1 cellular context compared by ENCODE assay signal in genomic region chr1:7971024-7971423, GRCh38.
TF ChIP-seq lines count a peak whose summit lies in the region.

No MANE protein-coding gene starts in this region.

TF ChIP-seq in HepG2, 621 proteins besides CTCF, POLR2A, EP300 and RAD21:
- TF ChIP-seq GTF3A (CRISPR knock-in tag; conservative IDR thresholded peaks at IDR 0.05) (no peak), ZNF800 (CRISPR knock-in tag; IDR thresholded peaks at IDR 0.05) (no peak), ZNF609 (CRISPR knock-in tag; IDR thresholded peaks at IDR 0.05; ENCODE audit: borderline replicate concordance) (no peak), IKZF1 (IDR thresholded peaks at IDR 0.05) (no peak), HDAC2 (CRISPR knock-in tag; IDR thresholded peaks at IDR 0.05) (no peak), ZNF770 (CRISPR knock-in tag; IDR thresholded peaks at IDR 0.05) (no peak), HNRNPH1 (optimal IDR thresholded peaks at IDR 0.05; ENCODE audit: low read depth, low read length) (no peak), MTF1 (CRISPR knock-in tag; IDR thresholded peaks at IDR 0.05) (no peak)
